ENCODE assay signal across 25 cellular contexts in the genomic region with DNA sequence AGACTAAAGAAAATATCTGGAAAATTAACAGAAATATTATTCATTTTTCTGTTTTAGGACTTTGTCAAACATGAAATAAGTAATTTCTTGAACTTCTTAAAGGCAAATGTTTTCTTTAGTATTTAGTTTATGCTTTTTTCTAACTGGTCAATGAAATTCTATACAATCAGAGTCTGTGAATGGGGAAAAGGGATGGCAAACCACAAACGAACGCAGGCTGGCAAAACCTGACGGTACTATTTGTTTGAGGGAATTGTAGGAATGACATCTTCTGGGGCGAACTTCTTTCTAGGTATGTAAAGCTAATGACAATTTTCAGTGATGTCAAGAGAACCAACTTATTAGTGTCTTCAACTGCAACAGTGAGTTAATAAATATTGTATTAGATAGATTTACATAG.
DNase-seq lines count a peak whose midpoint lies in the region; ATAC-seq and TF ChIP-seq lines count a peak whose summit lies in the region.
"Had no signal": no experiment of that assay in that cellular context is flagged by ENCODE, and none has a peak within 500 bp of the region (broad histone marks: within the 10 kb centered on the region; RNA-seq: fewer than 3 reads in every experiment).

No MANE protein-coding gene starts in this region.

- peak overlapping the region; percentile 70 for H3K4me3 Mint-ChIP-seq in endothelial cell (ENCODE audit: unreplicated experiment)
- no peak overlapping the region for H3K4me3 Mint-ChIP-seq in osteocyte (ENCODE audit: unreplicated experiment)
- H3K4me3 Mint-ChIP-seq: CD14-positive monocyte; CD8-positive, alpha-beta memory T cell had no signal

- H4K20me1 ChIP-seq in IMR-90 (ENCODE audit: insufficient read depth, low read length) = peaks cover 7% of the 10 kb centered on the region; the same call in 1 of the 2 replicates

- no CpG with 5 or more reads among the region's 4 CpGs for WGBS in IMR-90 (ENCODE audit: extremely low coverage in 2 of 2, insufficient read length in 1 of 2), 2 experiments

- no peak for TF ChIP-seq POLR2A in IMR-90 (IDR thresholded peaks at IDR 0.05; ENCODE audit: low read depth, low read length)

- H3K36me3 Mint-ChIP-seq in endothelial cell (ENCODE audit: low read depth, unreplicated experiment) (peaks cover 38% of the 10 kb centered on the region), osteocyte (ENCODE audit: unreplicated experiment) (peaks cover 6% of the 10 kb centered on the region)

- intact Hi-C loops in IMR-90 (cut with micrococcal nuclease) = loop anchor here (5.0 to 10.0 kb wide), 3 partner anchors 78 to 481 kb away; a partner anchor contains a TSS

- TF ChIP-seq RAD21 in IMR-90 (IDR thresholded peaks at IDR 0.05; ENCODE audit: low read length) = no peak

- H4K8ac ChIP-seq in IMR-90 (ENCODE audit: low read depth in 2 of 2, low read length in 2 of 2) = no peak overlapping the region

- ATAC-seq in IMR-90 (ENCODE audit: low read depth) (no peak), HG03135 (IDR thresholded peaks at IDR 0.05; ENCODE audit: unreplicated experiment) (no peak)
- ATAC-seq: GM12878 had no signal

- no peak overlapping the region for H3K56ac ChIP-seq in IMR-90 (ENCODE audit: extremely low read depth, insufficient read depth, low read length)

- no peak overlapping the region for H2BK20ac ChIP-seq in IMR-90 (ENCODE audit: low read depth, low read length)

- H3K79me2 ChIP-seq in ACC112 (ENCODE audit: control insufficient read depth, insufficient read depth, low read length, unreplicated experiment) = no peaks in the 10 kb centered on the region

- in situ Hi-C loops in IMR-90 (cut with MboI; ENCODE audit: low sequenced_read_pairs) = no loop called here

- no peak overlapping the region for H3K18ac ChIP-seq in IMR-90 (ENCODE audit: low read depth, low read length)

- H4K91ac ChIP-seq in IMR-90 (ENCODE audit: insufficient read depth, low read depth, low read length) = no peak overlapping the region

- POLR2A ChIA-PET in IMR-90 (lab: Charles Lee; ENCODE audit: unreplicated experiment) = no interaction called here

- DNase-seq in IMR-90 (no peak), endothelial cell (ENCODE audit: low spot score) (no peak), osteocyte (ENCODE audit: extremely low spot score, unreplicated experiment) (no peak), activated gamma-delta T cell treated with Interleukin-2 at 50 U/mL for 16 hours (no peak)
- no peak for DNase-seq in activated CD8-positive, alpha-beta memory T cell treated with anti-CD3 and anti-CD28 coated beads, Interleukin-2, amount 50 U/mL, for 48 hours
- DNase-seq: ACHN; BE2C; CD8-positive, alpha-beta memory T cell; DMS 273 treated with DMSO at 0.1 percent for 48 hours; DMS79; GDM1; KG1; NCI-H2029 treated with DMSO at 0.1 percent for 48 hours; NCI-H446 treated with DMSO at 0.1 percent for 48 hours; NCI-H526; NCI-H82; NK-92 treated with Interleukin-12 subunit alpha and Interleukin-12 subunit beta, amount 100 ng/mL, for 24 hours; PC-9 had no signal

- H2AFZ ChIP-seq in ACC112 (ENCODE audit: low read length, unreplicated experiment) = no peak overlapping the region
- no peak overlapping the region for H2AFZ ChIP-seq in IMR-90 (replicated peaks; ENCODE audit: low read length, poor library complexity)
- H2AFZ ChIP-seq: PC-9 had no signal

- no peak overlapping the region for H3K9ac ChIP-seq in IMR-90 (ENCODE audit: low read depth, low read length)

- dilution Hi-C loops in IMR-90 (cut with HindIII; ENCODE audit: low sequenced_read_pairs, unreplicated experiment) = no loop called here

- H2BK5ac ChIP-seq in IMR-90 (ENCODE audit: low read depth, low read length, poor library complexity, severe bottlenecking) = no peak overlapping the region

- no peak overlapping the region for H3K14ac ChIP-seq in IMR-90 (replicated peaks; ENCODE audit: low read depth, low read length)

- no peaks in the 10 kb centered on the region for H3K9me3 Mint-ChIP-seq in endothelial cell (ENCODE audit: unreplicated experiment)
- H3K9me3 Mint-ChIP-seq in osteocyte (ENCODE audit: unreplicated experiment) = no peaks in the 10 kb centered on the region
- H3K9me3 Mint-ChIP-seq: CD14-positive monocyte; CD8-positive, alpha-beta memory T cell had no signal

- peaks cover 43% of the 10 kb centered on the region for H3K4me1 ChIP-seq in ACC112 (ENCODE audit: control insufficient read depth, insufficient read depth, low read length, unreplicated experiment)
- H3K4me1 ChIP-seq in IMR-90 (ENCODE audit: control insufficient read depth, insufficient read depth, low read length) = peaks cover 18% of the 10 kb centered on the region
- H3K4me1 ChIP-seq: BE2C had no signal

- H2BK120ac ChIP-seq in IMR-90 (ENCODE audit: low read depth, low read length) = peak overlapping the region; percentile 39; the same call in 1 of the 2 replicates

- TF ChIP-seq CTCF in IMR-90 (conservative IDR thresholded peaks at IDR 0.05; ENCODE audit: low read depth, low read length) = no peak
- no peak for TF ChIP-seq CTCF in endothelial cell (IDR thresholded peaks at IDR 0.05; ENCODE audit: unreplicated experiment)
- TF ChIP-seq CTCF in osteocyte (IDR thresholded peaks at IDR 0.05) = no peak

- H3K27me3 Mint-ChIP-seq in endothelial cell (ENCODE audit: unreplicated experiment) = no peaks in the 10 kb centered on the region
- H3K27me3 Mint-ChIP-seq in osteocyte (ENCODE audit: unreplicated experiment) = no peaks in the 10 kb centered on the region

- peaks cover 10% of the 10 kb centered on the region for H3K9me1 ChIP-seq in IMR-90 (ENCODE audit: insufficient read depth, low read length)

- H3K4me1 Mint-ChIP-seq in endothelial cell (ENCODE audit: unreplicated experiment) (peaks cover 38% of the 10 kb centered on the region), osteocyte (ENCODE audit: unreplicated experiment) (peaks cover 53% of the 10 kb centered on the region)

- H4K5ac ChIP-seq in IMR-90 (ENCODE audit: low read depth, low read length) = no peak overlapping the region

- no TSS peak for BruUV-seq in IMR-90 (replicated peaks; lab: Mats Ljungman, UMichigan)

- H3K4me3 ChIP-seq in ACC112 (ENCODE audit: low read depth, low read length) (no peak overlapping the region), IMR-90 (ENCODE audit: insufficient read depth, low read depth, low read length) (no peak overlapping the region)
- H3K4me3 ChIP-seq: GM12878, MG63, PC-9, SJCRH30 had no signal

- no peak overlapping the region for H2AK5ac ChIP-seq in IMR-90 (ENCODE audit: low read depth, low read length)

- no peak overlapping the region for H3K23ac ChIP-seq in IMR-90 (ENCODE audit: low read depth, low read length)

- H3K79me1 ChIP-seq in IMR-90 (ENCODE audit: low read depth in 1 of 2, low read length in 2 of 2) = 0 out of 4 replicates have a peak, but pooled peaks cover 0 to 4% of the 10 kb centered on the region in 2 experiments

- no peak overlapping the region for H2AK9ac ChIP-seq in IMR-90 (replicated peaks; ENCODE audit: low read depth, low read length, poor library complexity)

- peak overlapping the region; percentile 77; the same call in 1 of the 2 replicates for H3K27ac ChIP-seq in ACC112 (ENCODE audit: low read depth, low read length)
- no peak overlapping the region for H3K27ac ChIP-seq in IMR-90 (ENCODE audit: insufficient read depth, low read length)
- H3K27ac ChIP-seq: 22Rv1, PC-9, SJCRH30 had no signal

- H3K27me3 ChIP-seq in ACC112 (ENCODE audit: insufficient read depth, low read length) (no peaks in the 10 kb centered on the region), IMR-90 (ENCODE audit: control insufficient read depth, insufficient read depth, low read length) (no peaks in the 10 kb centered on the region)
- H3K27me3 ChIP-seq: BE2C, MG63, SJCRH30 had no signal

- H3K9me3 ChIP-seq in IMR-90 (ENCODE audit: control insufficient read depth, insufficient read depth, low read length) = no peaks in the 10 kb centered on the region
- H3K9me3 ChIP-seq: BE2C, MG63, SJCRH30 had no signal

- H3K27ac Mint-ChIP-seq in endothelial cell (ENCODE audit: unreplicated experiment) (peak overlapping the region; percentile 79), osteocyte (ENCODE audit: unreplicated experiment) (peak overlapping the region; percentile 82)
- H3K27ac Mint-ChIP-seq: CD14-positive monocyte; CD8-positive, alpha-beta memory T cell had no signal

- no peaks in the 10 kb centered on the region for H3K36me3 ChIP-seq in ACC112 (ENCODE audit: insufficient read depth, low read length)
- H3K36me3 ChIP-seq in IMR-90 (ENCODE audit: control insufficient read depth, insufficient read depth, low read length) = no peaks in the 10 kb centered on the region; the same call in 1 of the 2 replicates
- H3K36me3 ChIP-seq: BE2C, SJCRH30 had no signal

- CTCF ChIA-PET in IMR-90 (lab: Yijun Ruan, JAX) = interaction anchor here (1.3 kb wide), 1 partner anchor 153 kb away, joined by 3 read pairs; no protein-coding TSS in a partner anchor

- no peak overlapping the region for H2BK15ac ChIP-seq in IMR-90 (ENCODE audit: low read depth, low read length)

- H3K4me2 ChIP-seq in IMR-90 (ENCODE audit: low read depth, low read length) = no peak overlapping the region
- H3K4me2 ChIP-seq: PC-9 had no signal

- no peak overlapping the region for H3K4ac ChIP-seq in IMR-90 (ENCODE audit: low read depth, low read length)

TF ChIP-seq in IMR-90, 13 proteins besides CTCF, POLR2A, EP300 and RAD21 (continues in another document):
- TF ChIP-seq MAFK (IDR thresholded peaks at IDR 0.05; ENCODE audit: low read depth, low read length) (no peak), MAZ (IDR thresholded peaks at IDR 0.05; ENCODE audit: borderline replicate concordance, low read depth, low read length) (no peak), CEBPB (IDR thresholded peaks at IDR 0.05; ENCODE audit: low read depth, low read length) (no peak), RCOR1 (IDR thresholded peaks at IDR 0.05; ENCODE audit: insufficient replicate concordance, low read length) (no peak), RFX5 (IDR thresholded peaks at IDR 0.05; ENCODE audit: low read depth, low read length) (no peak), FOS (IDR thresholded peaks at IDR 0.05; ENCODE audit: low read depth, low read length) (no peak), NFE2L2 (IDR thresholded peaks at IDR 0.05; ENCODE audit: low read depth, low read length) (no peak), BHLHE40 (IDR thresholded peaks at IDR 0.05; ENCODE audit: low read depth, low read length) (no peak), MXI1 (IDR thresholded peaks at IDR 0.05; ENCODE audit: borderline replicate concordance, low read depth, low read length) (no peak), CHD1 (IDR thresholded peaks at IDR 0.05; ENCODE audit: low read depth, low read length) (no peak)
- TF ChIP-seq, protein P1, sequence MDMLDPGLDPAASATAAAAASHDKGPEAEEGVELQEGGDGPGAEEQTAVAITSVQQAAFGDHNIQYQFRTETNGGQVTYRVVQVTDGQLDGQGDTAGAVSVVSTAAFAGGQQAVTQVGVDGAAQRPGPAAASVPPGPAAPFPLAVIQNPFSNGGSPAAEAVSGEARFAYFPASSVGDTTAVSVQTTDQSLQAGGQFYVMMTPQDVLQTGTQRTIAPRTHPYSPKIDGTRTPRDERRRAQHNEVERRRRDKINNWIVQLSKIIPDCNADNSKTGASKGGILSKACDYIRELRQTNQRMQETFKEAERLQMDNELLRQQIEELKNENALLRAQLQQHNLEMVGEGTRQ (IDR thresholded peaks at IDR 0.05; ENCODE audit: low read depth, low read length) = no peak
